ENCODE assay signal across 10 cellular contexts in the genomic region with DNA sequence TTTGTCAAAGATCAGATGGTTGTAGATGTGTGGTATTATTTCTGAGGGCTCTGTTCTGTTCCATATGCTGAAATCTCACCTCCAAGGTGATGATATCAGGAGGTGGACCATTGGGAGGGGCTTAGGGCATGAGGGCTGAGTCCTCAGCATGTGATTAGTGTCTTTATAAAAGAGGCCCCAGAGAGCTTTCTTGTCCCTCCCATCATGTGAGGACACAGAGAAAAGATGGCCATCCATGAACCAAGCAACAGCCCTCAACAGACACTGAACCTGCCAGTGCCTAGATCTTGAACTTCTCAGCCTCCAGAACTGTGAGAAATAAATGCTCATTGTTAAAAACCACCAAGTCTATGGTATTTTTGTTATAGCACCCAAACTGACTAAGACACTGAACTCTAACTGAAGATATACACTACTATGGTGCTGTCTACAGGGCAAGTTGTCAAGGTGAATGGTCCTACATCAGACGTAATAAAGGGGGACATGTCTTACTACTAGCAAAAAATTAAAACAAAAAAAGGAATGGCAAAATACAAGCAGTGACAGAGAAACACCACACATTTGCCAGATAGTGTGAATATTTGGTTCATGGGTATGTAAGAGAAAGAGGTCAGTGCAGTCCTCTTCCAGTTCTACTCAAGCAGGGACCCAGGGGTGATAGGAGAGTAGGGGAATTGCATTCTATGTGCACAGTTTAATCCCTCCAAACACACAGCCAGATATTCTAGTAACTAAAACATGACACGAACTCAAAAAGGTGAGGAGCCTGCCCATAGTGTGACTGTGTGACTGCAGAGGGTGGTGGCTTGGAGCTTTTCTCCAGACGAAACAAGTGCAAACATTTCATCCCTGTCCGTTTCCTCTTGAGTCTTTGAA.
"Had no signal": no experiment of that assay in that cellular context is flagged by ENCODE, and none has a peak within 500 bp of the region (broad histone marks: within the 10 kb centered on the region; RNA-seq: fewer than 3 reads in every experiment).

No MANE protein-coding gene starts in this region.

- H3K4me2 ChIP-seq: KMS-11 had no signal

- ATAC-seq: HCT116 had no signal

- H3K27ac Mint-ChIP-seq: HFFc6, IgD-negative memory B cell had no signal

- H3K9me3 ChIP-seq: HAP-1 had no signal

- H3K4me3 Mint-ChIP-seq: HFFc6, IgD-negative memory B cell had no signal

- H3K4me1 Mint-ChIP-seq: IgD-negative memory B cell had no signal

- H2AFZ ChIP-seq: GM23248 had no signal

- H3K27me3 Mint-ChIP-seq: IgD-negative memory B cell had no signal

- H3K36me3 ChIP-seq: HAP-1 had no signal

- H3K4me1 ChIP-seq: HAP-1 had no signal

- H3K36me3 Mint-ChIP-seq: IgD-negative memory B cell had no signal

- H3K27ac ChIP-seq: GM23248, HL-60, KMS-11 had no signal

- H3K9ac ChIP-seq: GM23248, KMS-11 had no signal

- H3K4me3 ChIP-seq: GM23248, HAP-1 had no signal

- DNase-seq: GM23248, GOT3, H7, HFFc6, KBM-7 had no signal
